8 cellular contexts compared by ENCODE assay signal in the genomic region with DNA sequence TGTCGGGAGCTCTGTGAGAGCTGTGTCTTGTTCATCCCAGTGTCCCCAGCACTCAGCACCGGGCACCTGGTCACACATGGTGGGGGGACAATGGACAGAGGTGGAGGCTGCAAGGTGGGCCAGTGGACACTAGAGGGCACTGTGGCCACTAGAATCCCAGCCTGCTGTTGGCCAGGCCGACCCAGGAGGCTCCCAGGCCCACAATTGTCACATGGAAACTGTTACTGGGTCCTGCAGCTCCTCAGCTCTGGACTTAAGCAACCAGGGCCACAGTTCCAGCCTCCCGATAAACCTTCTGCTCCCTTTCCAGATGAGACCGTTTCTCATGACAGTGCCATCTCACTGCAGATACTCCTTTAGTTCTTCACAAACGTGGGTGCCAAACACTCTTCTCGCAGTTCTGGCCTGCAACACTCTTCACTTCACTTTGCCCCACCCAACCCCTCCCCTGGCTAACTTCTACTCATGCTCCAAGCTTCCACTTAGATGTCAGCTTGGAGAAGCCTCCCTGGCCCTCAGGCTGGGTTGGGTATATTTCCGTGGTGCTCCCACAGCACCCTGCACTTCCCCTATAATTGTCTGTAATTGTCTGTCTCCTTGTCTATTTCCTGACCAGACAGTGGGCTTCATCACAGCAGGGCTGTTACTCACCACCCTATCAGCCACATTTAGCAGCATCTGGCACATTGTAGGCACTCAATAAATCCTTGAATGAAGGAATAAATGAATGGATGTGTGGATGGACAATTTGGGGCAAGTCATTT. TPM values are rescaled to one million over a fixed set of nuclear protein-coding genes. Genes with fewer than 3 reads are reported as not detected.
DNase-seq lines count a peak whose midpoint lies in the region; ATAC-seq and TF ChIP-seq lines count a peak whose summit lies in the region.

No MANE protein-coding gene starts in this region.

- ATAC-seq in GM18867 (IDR thresholded peaks at IDR 0.05; ENCODE audit: unreplicated experiment) (peak; percentile 66), right lobe of liver (peak; percentile 83 to 88 (median 84)), GM18868 (IDR thresholded peaks at IDR 0.05; ENCODE audit: unreplicated experiment) (no peak)
- peak; percentile 41 to 57 for ATAC-seq in activated CD4-positive, CD25-positive, alpha-beta regulatory T cell treated with anti-CD3 and anti-CD28 coated beads, Interleukin-2, amount 50 U/mL, for 24 hours

- no peak overlapping the region for H3K27ac ChIP-seq in right lobe of liver

- H3K27me3 ChIP-seq in right lobe of liver, result no peaks in the 10 kb centered on the region

- H3K36me3 ChIP-seq in right lobe of liver, result no peaks in the 10 kb centered on the region

- TF ChIP-seq CTCF in AG10803 (conservative IDR thresholded peaks at IDR 0.05; ENCODE audit: low read length), result peak; percentile 66
- TF ChIP-seq CTCF in choroid plexus epithelial cell (conservative IDR thresholded peaks at IDR 0.05; ENCODE audit: low read depth, low read length), result peak; percentile 74
- TF ChIP-seq CTCF in right lobe of liver (IDR thresholded peaks at IDR 0.05), result peak; percentile 72 to 91 (median 90)

- DNase-seq in AG10803 (ENCODE audit: low read depth) (peak; percentile 36), NCI-H1048 (lab: John Stamatoyannopoulos, UW) (peak; percentile 10), choroid plexus epithelial cell (ENCODE audit: low read depth) (peak; percentile 43), right lobe of liver (peak; percentile 46 to 65 (median 56))
- DNase-seq in stimulated activated CD8-positive, alpha-beta memory T cell treated with anti-CD3 and anti-CD28 coated beads, Interleukin-2, amount 100 ng/mL, for 48 hours (ENCODE audit: low read depth in 2 of 2), result peak; percentile 14 to 32

- no peaks in the 10 kb centered on the region for H3K9me3 ChIP-seq in right lobe of liver

- H3K4me3 ChIP-seq in AG10803 (ENCODE audit: low read length) (no peak overlapping the region), choroid plexus epithelial cell (ENCODE audit: low read depth, low read length) (no peak overlapping the region), right lobe of liver (no peak overlapping the region)

- WGBS in right lobe of liver (ENCODE audit: insufficient coverage, low coverage, low lambda C conversion rate, missing lambda C conversion rate), result 22% methylated on average over 6 of the region's 8 CpGs

- intact Hi-C loops in right lobe of liver (cut with DNase I), result no loop called here

- TF ChIP-seq POLR2A in right lobe of liver (IDR thresholded peaks at IDR 0.05), result no peak

- no peaks in the 10 kb centered on the region for H3K4me1 ChIP-seq in right lobe of liver

RNA-seq across cellular contexts. Expression of a gene that starts 3.5 kb away (rescaled TPM):
- 1 to 10 TPM; 1.9 to 2.8 (median 2.2) TPM for total RNA-seq in right lobe of liver

RNA-seq across cellular contexts. Expression of a gene that starts 59.9 kb away (rescaled TPM):
- total RNA-seq in right lobe of liver, result 10 to 100 TPM; 27.9 to 61.6 (median 50.6) TPM
